Comparison of ENCODE assay signal across 12 cellular contexts in genomic region chr5:74578356-74579044, GRCh38.
DNase-seq lines count a peak whose midpoint lies in the region; ATAC-seq and TF ChIP-seq lines count a peak whose summit lies in the region.
"Had no signal": no experiment of that assay in that cellular context is flagged by ENCODE, and none has a peak within 500 bp of the region (broad histone marks: within the 10 kb centered on the region; RNA-seq: fewer than 3 reads in every experiment).

No MANE protein-coding gene starts in this region.

- CTCF ChIA-PET in activated CD8-positive, alpha-beta memory T cell treated with anti-CD3 and anti-CD28 coated beads, Interleukin-2, amount 10 ng/mL, durations not matched to agents 7 days and 5 days (lab: Charles Lee), result no interaction called here

- DNase-seq in activated CD8-positive, alpha-beta memory T cell treated with anti-CD3 and anti-CD28 coated beads, Interleukin-2, amount 10 ng/mL, durations not matched to agents 7 days and 5 days, result no peak
- no peak for DNase-seq in activated CD8-positive, alpha-beta memory T cell treated with anti-CD3 and anti-CD28 coated beads, Interleukin-2, amount 50 U/mL, for 48 hours
- DNase-seq in MM.1S, result no peak
- DNase-seq in osteoblast (ENCODE audit: insufficient read length, low spot score, missing footprints), result no peak
- no peak for DNase-seq in tibial artery
- no peak for DNase-seq in NCI-H1930 (lab: John Stamatoyannopoulos, UW)
- DNase-seq in COLO829 (ENCODE audit: low spot score), result no peak
- DNase-seq: NCI-H2029 treated with DMSO at 0.1 percent for 48 hours, ovary, upper lobe of left lung had no signal

- H3K79me2 ChIP-seq in MM.1S (ENCODE audit: low read length) (no peaks in the 10 kb centered on the region), osteoblast (ENCODE audit: insufficient read depth, low read length) (no peaks in the 10 kb centered on the region)

- H3K4me3 Mint-ChIP-seq in activated CD8-positive, alpha-beta memory T cell treated with anti-CD3 and anti-CD28 coated beads, Interleukin-2, amount 10 ng/mL, durations not matched to agents 7 days and 5 days, result peak overlapping the region; percentile 41

- no peaks in the 10 kb centered on the region for H3K9me3 Mint-ChIP-seq in activated CD8-positive, alpha-beta memory T cell treated with anti-CD3 and anti-CD28 coated beads, Interleukin-2, amount 10 ng/mL, durations not matched to agents 7 days and 5 days (ENCODE audit: low read depth)

- no peak overlapping the region for H3K9ac ChIP-seq in MM.1S (ENCODE audit: low read length)

- no peaks in the 10 kb centered on the region for H4K20me1 ChIP-seq in MM.1S (ENCODE audit: insufficient read depth, low read length)
- H4K20me1 ChIP-seq in osteoblast (ENCODE audit: insufficient read depth, low read length), result no peaks in the 10 kb centered on the region

- H3K27ac Mint-ChIP-seq in activated CD8-positive, alpha-beta memory T cell treated with anti-CD3 and anti-CD28 coated beads, Interleukin-2, amount 10 ng/mL, durations not matched to agents 7 days and 5 days, result no peak overlapping the region

- H3K4me1 Mint-ChIP-seq in activated CD8-positive, alpha-beta memory T cell treated with anti-CD3 and anti-CD28 coated beads, Interleukin-2, amount 10 ng/mL, durations not matched to agents 7 days and 5 days, result peaks cover 41% of the 10 kb centered on the region

- H3K27ac ChIP-seq in MM.1S (ENCODE audit: low read length) (no peak overlapping the region), osteoblast (ENCODE audit: low read depth, low read length) (no peak overlapping the region), tibial artery (no peak overlapping the region)
- H3K27ac ChIP-seq: ovary, RWPE1, upper lobe of left lung had no signal

- H2AFZ ChIP-seq in MM.1S (ENCODE audit: low read length) (no peak overlapping the region), osteoblast (ENCODE audit: low read length) (peak overlapping the region; percentile 91)

- H3K36me3 Mint-ChIP-seq in activated CD8-positive, alpha-beta memory T cell treated with anti-CD3 and anti-CD28 coated beads, Interleukin-2, amount 10 ng/mL, durations not matched to agents 7 days and 5 days, result peaks cover 5% of the 10 kb centered on the region

- no peak for TF ChIP-seq CTCF in MM.1S (IDR thresholded peaks at IDR 0.05; ENCODE audit: low read length)
- no peak for TF ChIP-seq CTCF in osteoblast (IDR thresholded peaks at IDR 0.05; ENCODE audit: extremely low read depth, low read depth, low read length)
- no peak for TF ChIP-seq CTCF in tibial artery (IDR thresholded peaks at IDR 0.05)

- intact Hi-C loops in tibial artery (cut with DNase I; ENCODE audit: low total_unique reads), result no loop called here

- H3K36me3 ChIP-seq in MM.1S (replicated peaks; ENCODE audit: insufficient read depth, low read length), result no peaks in the 10 kb centered on the region
- no peaks in the 10 kb centered on the region for H3K36me3 ChIP-seq in osteoblast (ENCODE audit: insufficient read depth, low read length)
- H3K36me3 ChIP-seq in tibial artery, result no peaks in the 10 kb centered on the region
- H3K36me3 ChIP-seq: ovary, upper lobe of left lung had no signal

- H3K4me2 ChIP-seq in MM.1S (ENCODE audit: low read depth, low read length), result peak overlapping the region; percentile 32; the same call in 1 of the 2 replicates
- H3K4me2 ChIP-seq in osteoblast (ENCODE audit: insufficient read depth, low read length), result no peak overlapping the region

- no peak for ATAC-seq in activated CD8-positive, alpha-beta memory T cell treated with anti-CD3 and anti-CD28 coated beads, Interleukin-2, amount 10 ng/mL, durations not matched to agents 7 days and 5 days
- ATAC-seq in GM21737 (IDR thresholded peaks at IDR 0.05; ENCODE audit: unreplicated experiment), result peak; percentile 22

- H3K27me3 ChIP-seq in MM.1S (replicated peaks; ENCODE audit: insufficient read depth, low read length) (no peaks in the 10 kb centered on the region), osteoblast (ENCODE audit: insufficient read depth, low read length) (no peaks in the 10 kb centered on the region), tibial artery (no peaks in the 10 kb centered on the region)
- H3K27me3 ChIP-seq: ovary, upper lobe of left lung had no signal

- peaks cover 38% of the 10 kb centered on the region for H3K27me3 Mint-ChIP-seq in activated CD8-positive, alpha-beta memory T cell treated with anti-CD3 and anti-CD28 coated beads, Interleukin-2, amount 10 ng/mL, durations not matched to agents 7 days and 5 days

- peaks cover 10% of the 10 kb centered on the region for H3F3A ChIP-seq in MM.1S (ENCODE audit: insufficient read depth, low read length)

- no peaks in the 10 kb centered on the region for H3K9me2 ChIP-seq in MM.1S (replicated peaks; ENCODE audit: insufficient read depth, low read length)

- H3K4me3 ChIP-seq in MM.1S (ENCODE audit: low read length), result no peak overlapping the region
- no peak overlapping the region for H3K4me3 ChIP-seq in osteoblast (ENCODE audit: insufficient read depth, low read length)
- no peak overlapping the region for H3K4me3 ChIP-seq in tibial artery
- H3K4me3 ChIP-seq: ovary, upper lobe of left lung had no signal

- H3K4me1 ChIP-seq in MM.1S (ENCODE audit: low read length) (peaks cover 18% of the 10 kb centered on the region), osteoblast (ENCODE audit: insufficient read depth, low read length) (peaks cover 29% of the 10 kb centered on the region), tibial artery (no peaks in the 10 kb centered on the region)

- H3K9me3 ChIP-seq in MM.1S (replicated peaks; ENCODE audit: insufficient read depth, low read length) (no peaks in the 10 kb centered on the region), osteoblast (ENCODE audit: low read depth, low read length) (no peaks in the 10 kb centered on the region), tibial artery (no peaks in the 10 kb centered on the region)
- H3K9me3 ChIP-seq: ovary, upper lobe of left lung had no signal
